8 cellular contexts compared by ENCODE assay signal in genomic region chr4:127880764-127881564, GRCh38. TPM values are rescaled to one million over a fixed set of nuclear protein-coding genes. Genes with fewer than 3 reads are reported as not detected.
A peak's percentile ranks its signal among the peaks of the same experiment; 100 is the strongest.
DNase-seq lines count a peak whose midpoint lies in the region; ATAC-seq and TF ChIP-seq lines count a peak whose summit lies in the region.

TSS of gene PLK4 (plus strand) at chr4:127880893. CDS start at chr4:127881135, 242 bp downstream.

- H3K36me3 ChIP-seq in H7 (replicated peaks; ENCODE audit: control insufficient read depth, insufficient read depth, low read length) (peaks cover 11% of the 10 kb centered on the region), Loucy (ENCODE audit: insufficient read depth, low read length) (peaks cover 6% of the 10 kb centered on the region), RWPE2 (ENCODE audit: low read depth) (peaks cover 43% of the 10 kb centered on the region)
- H3K36me3 ChIP-seq in naive thymus-derived CD4-positive, alpha-beta T cell (ENCODE audit: control insufficient read depth in 2 of 3, insufficient read depth in 3 of 3, low read length in 3 of 3): peaks cover 0 to 5% (median 0%) of the 10 kb centered on the region in 3 experiments

- peak; percentile 81 for ATAC-seq in RWPE2 (ENCODE audit: low read depth)
- ATAC-seq in activated T-helper 17 cell treated with anti-CD3 and anti-CD28 coated beads, Interleukin-2, amount 50 U/mL, for 72 hours (replicated peaks): peak; percentile 96
- peak; percentile 97 for ATAC-seq in naive thymus-derived CD4-positive, alpha-beta T cell
- peak; percentile 99 for ATAC-seq in stimulated activated memory B cell treated with anti-CD40 and anti-IgM and Interleukin-4, amounts not matched to agents 10 μg/mL and 1 μg/mL and 100 μg/mL, for 72 hours

- H3K9me3 Mint-ChIP-seq in activated T-helper 17 cell treated with anti-CD3 and anti-CD28 coated beads, Interleukin-2, amount 50 U/mL, for 72 hours: no peaks in the 10 kb centered on the region
- peaks cover 0 to 5% (median 0%) of the 10 kb centered on the region in 11 donors for H3K9me3 Mint-ChIP-seq in naive thymus-derived CD4-positive, alpha-beta T cell
- H3K9me3 Mint-ChIP-seq in stimulated activated memory B cell treated with anti-CD40 and anti-IgM and Interleukin-4, amounts not matched to agents 10 μg/mL and 1 μg/mL and 100 μg/mL, for 72 hours: no peaks in the 10 kb centered on the region

- H3K9ac ChIP-seq in Loucy (ENCODE audit: low read depth, low read length, poor library complexity, severe bottlenecking): peak within 1 kb of the TSS; percentile 90

- POLR2A ChIA-PET in naive thymus-derived CD4-positive, alpha-beta T cell (lab: Charles Lee): interaction anchor here (1.1 to 3.6 kb wide), 3 partner anchors 12 to 180 kb away, joined by 3 to 27 read pairs (median 9); partner anchors contain the start of genes ABHD18, LARP1B and MFSD8

- TF ChIP-seq CTCF in Loucy (conservative IDR thresholded peaks at IDR 0.05; ENCODE audit: low read length) (no peak), RWPE2 (IDR thresholded peaks at IDR 0.05; ENCODE audit: poor library complexity, severe bottlenecking) (no peak), fibroblast of mammary gland (conservative IDR thresholded peaks at IDR 0.05; ENCODE audit: control insufficient read depth, insufficient read depth, low read depth, low read length) (no peak)

- H3K4me1 ChIP-seq in Loucy (ENCODE audit: insufficient read depth, low read length, poor library complexity, severe bottlenecking) (peaks cover 50% of the 10 kb centered on the region), RWPE2 (ENCODE audit: insufficient read depth, poor library complexity, severe bottlenecking) (peaks cover 13% of the 10 kb centered on the region)
- H3K4me1 ChIP-seq in naive thymus-derived CD4-positive, alpha-beta T cell (ENCODE audit: control insufficient read depth in 2 of 2, insufficient read depth in 2 of 2, low read length in 2 of 2): peaks cover 4 to 10% of the 10 kb centered on the region in 2 donors

- CTCF ChIA-PET in naive thymus-derived CD4-positive, alpha-beta T cell (lab: Charles Lee): interaction anchor here (1.6 kb wide), 1 partner anchor 84 kb away, joined by 8 read pairs; the partner anchor contains the start of genes ABHD18 and MFSD8

- peak within 1 kb of the TSS; percentile 90 for H3K4me3 ChIP-seq in H7 (ENCODE audit: insufficient read depth, low read depth, low read length)
- peak within 1 kb of the TSS; percentile 86 for H3K4me3 ChIP-seq in Loucy (ENCODE audit: low read length, poor library complexity, severe bottlenecking)
- H3K4me3 ChIP-seq in RWPE2 (ENCODE audit: severe bottlenecking): peak within 1 kb of the TSS; percentile 87
- H3K4me3 ChIP-seq in fibroblast of mammary gland (ENCODE audit: control insufficient read depth, low read depth, low read length): peak within 1 kb of the TSS; percentile 93
- peak within 1 kb of the TSS; percentile 93 for H3K4me3 ChIP-seq in naive thymus-derived CD4-positive, alpha-beta T cell (ENCODE audit: low read length)

- peaks cover 28% of the 10 kb centered on the region for H4K20me1 ChIP-seq in Loucy (ENCODE audit: insufficient read depth, low read length, poor library complexity, severe bottlenecking)

- peak within 1 kb of the TSS; percentile 95 for H3K4me3 Mint-ChIP-seq in activated T-helper 17 cell treated with anti-CD3 and anti-CD28 coated beads, Interleukin-2, amount 50 U/mL, for 72 hours
- H3K4me3 Mint-ChIP-seq in naive thymus-derived CD4-positive, alpha-beta T cell: peak within 1 kb of the TSS; percentile 90 to 99 (median 97)
- peak within 1 kb of the TSS; percentile 98 for H3K4me3 Mint-ChIP-seq in stimulated activated memory B cell treated with anti-CD40 and anti-IgM and Interleukin-4, amounts not matched to agents 10 μg/mL and 1 μg/mL and 100 μg/mL, for 72 hours

- H3K36me3 Mint-ChIP-seq in activated T-helper 17 cell treated with anti-CD3 and anti-CD28 coated beads, Interleukin-2, amount 50 U/mL, for 72 hours (ENCODE audit: low read depth): peaks cover 57% of the 10 kb centered on the region
- peaks cover 0 to 6% (median 5%) of the 10 kb centered on the region in 5 donors for H3K36me3 Mint-ChIP-seq in naive thymus-derived CD4-positive, alpha-beta T cell
- H3K36me3 Mint-ChIP-seq in stimulated activated memory B cell treated with anti-CD40 and anti-IgM and Interleukin-4, amounts not matched to agents 10 μg/mL and 1 μg/mL and 100 μg/mL, for 72 hours: peaks cover 6% of the 10 kb centered on the region

- H3K27me3 Mint-ChIP-seq in activated T-helper 17 cell treated with anti-CD3 and anti-CD28 coated beads, Interleukin-2, amount 50 U/mL, for 72 hours: no peaks in the 10 kb centered on the region
- peaks cover 0 to 3% (median 0%) of the 10 kb centered on the region in 5 donors for H3K27me3 Mint-ChIP-seq in naive thymus-derived CD4-positive, alpha-beta T cell
- H3K27me3 Mint-ChIP-seq in stimulated activated memory B cell treated with anti-CD40 and anti-IgM and Interleukin-4, amounts not matched to agents 10 μg/mL and 1 μg/mL and 100 μg/mL, for 72 hours: no peaks in the 10 kb centered on the region

- peaks cover 68% of the 10 kb centered on the region for H3K79me2 ChIP-seq in Loucy (ENCODE audit: insufficient read depth, low read length)

- DNase-seq in ELR (ENCODE audit: low read depth): peak; percentile 95
- DNase-seq in H7: peak; percentile 92
- DNase-seq in RWPE2 (ENCODE audit: low spot score): peak; percentile 94
- peak; percentile 93 for DNase-seq in fibroblast of mammary gland (ENCODE audit: low read depth)
- peak; percentile 91 to 96 (median 95) for DNase-seq in naive thymus-derived CD4-positive, alpha-beta T cell

- H3K9me3 ChIP-seq in Loucy (ENCODE audit: insufficient read depth, low read depth, low read length) (no peaks in the 10 kb centered on the region), RWPE2 (ENCODE audit: severe bottlenecking) (no peaks in the 10 kb centered on the region)
- no peaks in the 10 kb centered on the region for H3K9me3 ChIP-seq in naive thymus-derived CD4-positive, alpha-beta T cell (ENCODE audit: control insufficient read depth in 2 of 3, low read length in 3 of 3)

- H3K27me3 ChIP-seq in H7 (ENCODE audit: control insufficient read depth, insufficient read depth, low read length) (no peaks in the 10 kb centered on the region), Loucy (ENCODE audit: insufficient read depth, low read length, poor library complexity, severe bottlenecking) (no peaks in the 10 kb centered on the region), RWPE2 (ENCODE audit: insufficient read depth, poor library complexity, severe bottlenecking) (no peaks in the 10 kb centered on the region)
- no peaks in the 10 kb centered on the region for H3K27me3 ChIP-seq in naive thymus-derived CD4-positive, alpha-beta T cell (ENCODE audit: control insufficient read depth in 2 of 2, insufficient read depth in 2 of 2, low read length in 2 of 2)

- H2AFZ ChIP-seq in Loucy (ENCODE audit: low read length): peak within 1 kb of the TSS; percentile 96

- peak within 1 kb of the TSS; percentile 99 for H3K4me2 ChIP-seq in Loucy (ENCODE audit: low read depth, low read length, poor library complexity, severe bottlenecking)

- intact Hi-C loops in naive thymus-derived CD4-positive, alpha-beta T cell (cut with micrococcal nuclease): loop anchor here (1.0 to 2.0 kb wide), 9 partner anchors 9 to 1212 kb away; partner anchors contain the start of genes ABHD18 (in 2 of the 2), LARP1B (in 2 of the 2), MFSD8 (in 2 of the 2) and SCLT1 (in 2 of the 2)

- H3K4me1 Mint-ChIP-seq in activated T-helper 17 cell treated with anti-CD3 and anti-CD28 coated beads, Interleukin-2, amount 50 U/mL, for 72 hours: peaks cover 13% of the 10 kb centered on the region
- peaks cover 4 to 37% (median 28%) of the 10 kb centered on the region in 7 donors for H3K4me1 Mint-ChIP-seq in naive thymus-derived CD4-positive, alpha-beta T cell
- peaks cover 17% of the 10 kb centered on the region for H3K4me1 Mint-ChIP-seq in stimulated activated memory B cell treated with anti-CD40 and anti-IgM and Interleukin-4, amounts not matched to agents 10 μg/mL and 1 μg/mL and 100 μg/mL, for 72 hours

- H3K27ac Mint-ChIP-seq in activated T-helper 17 cell treated with anti-CD3 and anti-CD28 coated beads, Interleukin-2, amount 50 U/mL, for 72 hours: peak within 1 kb of the TSS; percentile 98
- peak within 1 kb of the TSS; percentile 95 to 99 (median 99) for H3K27ac Mint-ChIP-seq in naive thymus-derived CD4-positive, alpha-beta T cell
- H3K27ac Mint-ChIP-seq in stimulated activated memory B cell treated with anti-CD40 and anti-IgM and Interleukin-4, amounts not matched to agents 10 μg/mL and 1 μg/mL and 100 μg/mL, for 72 hours: peak within 1 kb of the TSS; percentile 95

- H3F3A ChIP-seq in Loucy (ENCODE audit: low read depth): no peaks in the 10 kb centered on the region

- H3K27ac ChIP-seq in RWPE2 (ENCODE audit: poor library complexity, severe bottlenecking): peak within 1 kb of the TSS; percentile 69
- H3K27ac ChIP-seq in naive thymus-derived CD4-positive, alpha-beta T cell (ENCODE audit: low read depth, low read length): peak within 1 kb of the TSS; percentile 75

- H3K9me2 ChIP-seq in Loucy (replicated peaks; ENCODE audit: low read depth, low read length): no peaks in the 10 kb centered on the region

RNA-seq across cellular contexts. Expression of gene PLK4, which starts in this region (rescaled TPM):
- total RNA-seq in H7 (2014; rRNA removed; shearing (Covaris generic)): 24.1 and 33.8 TPM in 2 replicates
- 10 to 100 TPM; 47.3 to 51.3 TPM for total RNA-seq in activated T-helper 17 cell treated with anti-CD3 and anti-CD28 coated beads, Interleukin-2, amount 50 U/mL, for 72 hours
- 10 to 100 TPM in 1 of 5 experiments, 1 to 10 TPM in 4; 3.4 to 34.7 (median 3.9) TPM for total RNA-seq in naive thymus-derived CD4-positive, alpha-beta T cell
- polyA plus RNA-seq in naive thymus-derived CD4-positive, alpha-beta T cell: 1 to 10 TPM; 1.3 to 1.9 TPM

Comparison
In these comparisons a context has a peak if more than half of its experiments do, and no peak if none do; other contexts are left out.
1. Peak in every context shown above with its lines: DNase-seq, ATAC-seq, H3K4me3 ChIP-seq and H3K27ac ChIP-seq.